In genomic region chr3:78703944-78704343, GRCh38 we compare ENCODE assay signal across 17 cellular contexts.
DNase-seq lines count a peak whose midpoint lies in the region; ATAC-seq, FAIRE-seq and TF ChIP-seq lines count a peak whose summit lies in the region.
"Had no signal": no experiment of that assay in that cellular context is flagged by ENCODE, and none has a peak within 500 bp of the region (broad histone marks: within the 10 kb centered on the region; RNA-seq: fewer than 3 reads in every experiment).

No MANE protein-coding gene starts in this region.

- no peak for TF ChIP-seq RAD21 in A549 (conservative IDR thresholded peaks at IDR 0.05 in 1 of 2, IDR thresholded peaks at IDR 0.05 in 1 of 2)

- peak; percentile 54 for FAIRE-seq in A549 (lab: Jason Lieb, UNC)
- FAIRE-seq: H54 had no signal

- TF ChIP-seq CTCF in A549 (IDR thresholded peaks at IDR 0.05): no peak
- TF ChIP-seq CTCF in astrocyte of the spinal cord (IDR thresholded peaks at IDR 0.05; ENCODE audit: low read depth, low read length): no peak
- no peak for TF ChIP-seq CTCF in glutamatergic neuron (IDR thresholded peaks at IDR 0.05; ENCODE audit: partially characterized antibody, unreplicated experiment)

- H3K4me2 ChIP-seq in A549: no peak overlapping the region

- H3K36me3 Mint-ChIP-seq in glutamatergic neuron (ENCODE audit: unreplicated experiment): no peaks in the 10 kb centered on the region
- no peaks in the 10 kb centered on the region for H3K36me3 Mint-ChIP-seq in stimulated activated effector memory CD8-positive, alpha-beta T cell treated with anti-CD3 and anti-CD28 coated beads, Interleukin-12 subunit alpha, Interleukin-12 subunit beta, amount 100 ng/mL, for 72 hours
- H3K36me3 Mint-ChIP-seq: CD8-positive, alpha-beta memory T cell had no signal

- no peak overlapping the region for H3K27ac ChIP-seq in A549
- H3K27ac ChIP-seq: RWPE1, SJCRH30 had no signal

- H3K4me1 Mint-ChIP-seq in glutamatergic neuron (ENCODE audit: low read depth, unreplicated experiment): peaks cover 31% of the 10 kb centered on the region
- H3K4me1 Mint-ChIP-seq in stimulated activated effector memory CD8-positive, alpha-beta T cell treated with anti-CD3 and anti-CD28 coated beads, Interleukin-12 subunit alpha, Interleukin-12 subunit beta, amount 100 ng/mL, for 72 hours: no peaks in the 10 kb centered on the region
- H3K4me1 Mint-ChIP-seq: CD8-positive, alpha-beta memory T cell had no signal

- no peak overlapping the region for H3K4me3 Mint-ChIP-seq in glutamatergic neuron (ENCODE audit: unreplicated experiment)
- no peak overlapping the region for H3K4me3 Mint-ChIP-seq in stimulated activated effector memory CD8-positive, alpha-beta T cell treated with anti-CD3 and anti-CD28 coated beads, Interleukin-12 subunit alpha, Interleukin-12 subunit beta, amount 100 ng/mL, for 72 hours
- H3K4me3 Mint-ChIP-seq: CD8-positive, alpha-beta memory T cell had no signal

- WGBS in A549 (ENCODE audit: missing lambda C conversion rate): 51% methylated on average over 2 of the region's 2 CpGs

- TF ChIP-seq EP300 in A549 (IDR thresholded peaks at IDR 0.05): no peak

- POLR2A ChIA-PET in A549 (lab: Yijun Ruan, JAX): no interaction called here

- no peaks in the 10 kb centered on the region for H3K9me3 ChIP-seq in A549
- H3K9me3 ChIP-seq: SJCRH30 had no signal

- DNase-seq in A549 (ENCODE audit: low read depth in 1 of 2, low spot score in 1 of 2) (no peak), Caki2 (ENCODE audit: low read depth) (peak; percentile 1), astrocyte of the spinal cord (ENCODE audit: low read depth, low spot score) (peak; percentile 40), glutamatergic neuron (no peak)
- no peak for DNase-seq in effector CD4-positive, alpha-beta T cell
- no peak for DNase-seq in stimulated activated effector memory CD8-positive, alpha-beta T cell treated with anti-CD3 and anti-CD28 coated beads, Interleukin-12 subunit alpha, Interleukin-12 subunit beta, amount 100 ng/mL, for 72 hours (ENCODE audit: low spot score in 2 of 2)
- DNase-seq: ACHN; CD8-positive, alpha-beta memory T cell; DMS153; EL; NCI-H1048; NCI-H345; SJCRH30 had no signal

- no peak for TF ChIP-seq POLR2A in A549 (IDR thresholded peaks at IDR 0.05; ENCODE audit: low read length)

- CTCF ChIA-PET in A549 (lab: Yijun Ruan, JAX): no interaction called here

- H3K4me3 ChIP-seq in A549: no peak overlapping the region
- H3K4me3 ChIP-seq in astrocyte of the spinal cord (ENCODE audit: low read depth, low read length): no peak overlapping the region
- H3K4me3 ChIP-seq: SJCRH30 had no signal

- no peak for ATAC-seq in A549
- ATAC-seq in HG02870 (IDR thresholded peaks at IDR 0.05; ENCODE audit: unreplicated experiment): no peak
- no peak for ATAC-seq in stimulated activated effector memory CD8-positive, alpha-beta T cell treated with anti-CD3 and anti-CD28 coated beads, Interleukin-12 subunit alpha, Interleukin-12 subunit beta, amount 100 ng/mL, for 72 hours
- ATAC-seq in HG03280 (IDR thresholded peaks at IDR 0.05; ENCODE audit: unreplicated experiment): no peak

- H3K9me3 Mint-ChIP-seq in glutamatergic neuron (ENCODE audit: unreplicated experiment): peaks cover 3% of the 10 kb centered on the region
- H3K9me3 Mint-ChIP-seq in stimulated activated effector memory CD8-positive, alpha-beta T cell treated with anti-CD3 and anti-CD28 coated beads, Interleukin-12 subunit alpha, Interleukin-12 subunit beta, amount 100 ng/mL, for 72 hours: peaks cover 19% of the 10 kb centered on the region

- in situ Hi-C loops in Caki2 (cut with HindIII; ENCODE audit: low pct_unique_long_range_greater_than_20kb, low sequenced_read_pairs): no loop called here
- in situ Hi-C loops in astrocyte of the spinal cord (cut with HindIII; ENCODE audit: low sequenced_read_pairs): no loop called here

- H3K27me3 Mint-ChIP-seq in glutamatergic neuron (ENCODE audit: unreplicated experiment): peaks cover 3% of the 10 kb centered on the region
- H3K27me3 Mint-ChIP-seq: CD8-positive, alpha-beta memory T cell had no signal

- no peaks in the 10 kb centered on the region for H3K4me1 ChIP-seq in A549
- H3K4me1 ChIP-seq: SJCRH30 had no signal

- peak overlapping the region; percentile 56 for H3K27ac Mint-ChIP-seq in glutamatergic neuron (ENCODE audit: unreplicated experiment)
- H3K27ac Mint-ChIP-seq in stimulated activated effector memory CD8-positive, alpha-beta T cell treated with anti-CD3 and anti-CD28 coated beads, Interleukin-12 subunit alpha, Interleukin-12 subunit beta, amount 100 ng/mL, for 72 hours: no peak overlapping the region
- H3K27ac Mint-ChIP-seq: CD8-positive, alpha-beta memory T cell had no signal

TF ChIP-seq in A549, 52 proteins besides CTCF, POLR2A, EP300 and RAD21:
- TF ChIP-seq NR3C1 (IDR thresholded peaks at IDR 0.05) (no peak), EHMT2 (IDR thresholded peaks at IDR 0.05; ENCODE audit: low read depth) (no peak), ESRRA (IDR thresholded peaks at IDR 0.05; ENCODE audit: borderline replicate concordance, low read length) (no peak), ZFP36 (IDR thresholded peaks at IDR 0.05; ENCODE audit: borderline replicate concordance, partially characterized antibody) (no peak), CEBPB (IDR thresholded peaks at IDR 0.05) (no peak), RNF2 (IDR thresholded peaks at IDR 0.05; ENCODE audit: borderline replicate concordance, low read depth) (no peak), HES2 (IDR thresholded peaks at IDR 0.05) (no peak), RCOR1 (IDR thresholded peaks at IDR 0.05; ENCODE audit: low read depth, low read length) (no peak), CHD4 (IDR thresholded peaks at IDR 0.05; ENCODE audit: borderline replicate concordance) (no peak), JUN (IDR thresholded peaks at IDR 0.05) (no peak), HDAC2 (IDR thresholded peaks at IDR 0.05) (no peak), HMGXB4 (CRISPR knock-in tag; IDR thresholded peaks at IDR 0.05; ENCODE audit: borderline replicate concordance) (no peak), SREBF2 (IDR thresholded peaks at IDR 0.05) (no peak)
- TF ChIP-seq, protein P1, sequence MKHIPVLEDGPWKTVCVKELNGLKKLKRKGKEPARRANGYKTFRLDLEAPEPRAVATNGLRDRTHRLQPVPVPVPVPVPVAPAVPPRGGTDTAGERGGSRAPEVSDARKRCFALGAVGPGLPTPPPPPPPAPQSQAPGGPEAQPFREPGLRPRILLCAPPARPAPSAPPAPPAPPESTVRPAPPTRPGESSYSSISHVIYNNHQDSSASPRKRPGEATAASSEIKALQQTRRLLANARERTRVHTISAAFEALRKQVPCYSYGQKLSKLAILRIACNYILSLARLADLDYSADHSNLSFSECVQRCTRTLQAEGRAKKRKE (CRISPR knock-in tag; IDR thresholded peaks at IDR 0.05; ENCODE audit: low read depth): no peak
- TF ChIP-seq, protein P2, sequence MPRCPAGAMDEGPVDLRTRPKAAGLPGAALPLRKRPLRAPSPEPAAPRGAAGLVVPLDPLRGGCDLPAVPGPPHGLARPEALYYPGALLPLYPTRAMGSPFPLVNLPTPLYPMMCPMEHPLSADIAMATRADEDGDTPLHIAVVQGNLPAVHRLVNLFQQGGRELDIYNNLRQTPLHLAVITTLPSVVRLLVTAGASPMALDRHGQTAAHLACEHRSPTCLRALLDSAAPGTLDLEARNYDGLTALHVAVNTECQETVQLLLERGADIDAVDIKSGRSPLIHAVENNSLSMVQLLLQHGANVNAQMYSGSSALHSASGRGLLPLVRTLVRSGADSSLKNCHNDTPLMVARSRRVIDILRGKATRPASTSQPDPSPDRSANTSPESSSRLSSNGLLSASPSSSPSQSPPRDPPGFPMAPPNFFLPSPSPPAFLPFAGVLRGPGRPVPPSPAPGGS (IDR thresholded peaks at IDR 0.05): no peak

Comparison
In these comparisons a context has a peak if more than half of its experiments do, and no peak if none do; other contexts are left out.
1. DNase-seq: peak in Caki2 (single experiment) and astrocyte of the spinal cord (single experiment); none in A549 (0 of 2), glutamatergic neuron (single experiment), effector CD4-positive, alpha-beta T cell (single experiment) and stimulated activated effector memory CD8-positive, alpha-beta T cell treated with anti-CD3 and anti-CD28 coated beads, Interleukin-12 subunit alpha, Interleukin-12 subunit beta, amount 100 ng/mL, for 72 hours (0 of 2).